In genomic region chr7:36484265-36484664, GRCh38 we compare ENCODE assay signal across 24 cellular contexts.
"Had no signal": no experiment of that assay in that cellular context is flagged by ENCODE, and none has a peak within 500 bp of the region (broad histone marks: within the 10 kb centered on the region; RNA-seq: fewer than 3 reads in every experiment).

No MANE protein-coding gene starts in this region.

- H3K36me3 ChIP-seq: MG63, SJCRH30 had no signal

- DNase-seq: IMR-90, Karpas-422, KG1, MG63, NCI-H1092, NCI-H1105 treated with DMSO at 0.1 percent for 48 hours, NCI-H1417 treated with DMSO at 0.1 percent for 48 hours, NCI-H146, NCI-H1694 treated with DMSO at 0.1 percent for 48 hours, NCI-H1930, NCI-H2081 treated with DMSO at 0.1 percent for 48 hours, NCI-H2171, NCI-H226, NCI-H446, NCI-H510A, NCI-H524 treated with DMSO at 0.1 percent for 48 hours, NCI-H69, NCI-H774, SHP77 treated with DMSO at 0.1 percent for 48 hours, SJCRH30 had no signal

- H3K4me3 ChIP-seq: MG63, SJCRH30 had no signal

- H3K4me1 ChIP-seq: SJCRH30 had no signal

- H3K27me3 ChIP-seq: MG63, SJCRH30 had no signal

- ATAC-seq: HepG2, Panc1, Right ventricle myocardium inferior, SK-N-SH treated with all-trans-retinoic acid at 6 μM for 48 hours had no signal

- H3K27ac ChIP-seq: SJCRH30 had no signal
